In genomic region chr14:24648361-24648760, GRCh38 we compare ENCODE assay signal across 1 cellular context. TPM values are rescaled to one million over a fixed set of nuclear protein-coding genes. Genes with fewer than 3 reads are reported as not detected.
"Had no signal": no experiment of that assay in that cellular context is flagged by ENCODE, and none has a peak within 500 bp of the region (broad histone marks: within the 10 kb centered on the region; RNA-seq: fewer than 3 reads in every experiment).

No MANE protein-coding gene starts in this region.

RNA-seq across cellular contexts. Expression of gene GZMH, which starts 38.9 kb away (rescaled TPM):
- total RNA-seq: WTC11 had no signal
